In the genomic region with DNA sequence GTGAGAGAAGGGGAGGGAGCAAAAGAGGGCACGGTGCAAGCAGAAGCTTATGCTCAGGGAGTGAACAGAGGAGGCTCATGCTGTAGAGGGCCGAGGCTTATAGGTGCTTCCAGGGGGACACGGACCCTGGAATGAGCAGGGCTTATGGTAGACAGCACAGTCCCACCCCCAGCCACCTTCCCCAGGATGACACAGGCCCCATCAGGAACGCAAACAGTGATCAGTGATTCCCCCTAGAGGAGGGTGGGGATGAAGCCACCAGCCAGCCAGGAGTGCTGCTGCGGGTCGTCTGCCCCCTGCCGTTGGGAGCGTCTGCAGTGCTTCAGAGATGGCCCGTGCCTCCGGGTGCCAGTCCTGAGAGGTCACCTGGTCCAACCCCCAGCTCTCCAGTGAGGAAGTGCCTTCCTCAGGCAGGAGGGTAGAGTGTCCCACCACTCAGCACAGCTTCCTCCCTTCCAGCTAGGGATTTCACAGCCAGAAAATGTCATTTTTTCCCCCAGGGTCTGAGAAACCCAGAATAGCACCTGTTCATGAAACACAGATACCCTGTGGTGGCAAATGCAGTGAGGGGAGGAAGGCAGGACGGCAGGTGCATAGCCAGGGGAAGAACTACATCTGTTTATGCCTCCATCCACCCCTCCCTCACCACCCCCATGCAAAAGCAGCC, we compare ENCODE assay signal across 1 cellular context.
TF ChIP-seq lines count a peak whose summit lies in the region.

No MANE protein-coding gene starts in this region.

TF ChIP-seq in H1, 55 proteins besides CTCF, POLR2A, EP300 and RAD21 (continued from another document):
- TF ChIP-seq CTBP2 (IDR thresholded peaks at IDR 0.05; ENCODE audit: borderline replicate concordance, insufficient read depth, insufficient read length, low read length), result no peak
- TF ChIP-seq ASH2L (IDR thresholded peaks at IDR 0.05; ENCODE audit: low read length), result peak; percentile 33
- TF ChIP-seq, protein P1, sequence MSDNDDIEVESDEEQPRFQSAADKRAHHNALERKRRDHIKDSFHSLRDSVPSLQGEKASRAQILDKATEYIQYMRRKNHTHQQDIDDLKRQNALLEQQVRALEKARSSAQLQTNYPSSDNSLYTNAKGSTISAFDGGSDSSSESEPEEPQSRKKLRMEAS (IDR thresholded peaks at IDR 0.05), result 0 out of 2 replicates have a peak, but pooled peaks have one; percentile 42
